11 cellular contexts compared by ENCODE assay signal in genomic region chr10:79156334-79157274, GRCh38.
DNase-seq lines count a peak whose midpoint lies in the region; ATAC-seq and TF ChIP-seq lines count a peak whose summit lies in the region.
"Had no signal": no experiment of that assay in that cellular context is flagged by ENCODE, and none has a peak within 500 bp of the region (broad histone marks: within the 10 kb centered on the region; RNA-seq: fewer than 3 reads in every experiment).

No MANE protein-coding gene starts in this region.

- intact Hi-C loops in left lung (cut with DNase I) (no loop called here), spleen (cut with DNase I; ENCODE audit: low total_unique reads) (no loop called here)
- intact Hi-C loops in activated T-helper 2 cell treated with anti-CD3 and anti-CD28 coated beads, Interferon-gamma antibody, Interleukin-2, Interleukin-4, amounts not matched to agents 10 μg/mL and 5 μg/mL and 100 μg/mL, durations not matched to agents 14 hours and 24 hours and 36 hours (cut with micrococcal nuclease): no loop called here
- intact Hi-C loops in activated CD4-positive, alpha-beta T cell treated with anti-CD3 and anti-CD28 coated beads, Interleukin-2, amount 10 ng/mL, durations not matched to agents 24 days and 14 days (cut with micrococcal nuclease): no loop called here

- peak overlapping the region; percentile 90 for H3K27ac Mint-ChIP-seq in GM23338
- H3K27ac Mint-ChIP-seq in activated T-helper 17 cell treated with anti-CD3 and anti-CD28 coated beads, Interleukin-2, amount 50 U/mL, for 72 hours: peak overlapping the region; percentile 43
- no peak overlapping the region for H3K27ac Mint-ChIP-seq in activated CD4-positive, alpha-beta memory T cell treated with anti-CD3 and anti-CD28 coated beads, Interleukin-2, amount 10 ng/mL, durations not matched to agents 7 days and 5 days
- no peak overlapping the region for H3K27ac Mint-ChIP-seq in activated T-helper 2 cell treated with anti-CD3 and anti-CD28 coated beads, Interferon-gamma antibody, Interleukin-2, Interleukin-4, amounts not matched to agents 10 μg/mL and 5 μg/mL and 100 μg/mL, durations not matched to agents 14 hours and 24 hours and 36 hours
- H3K27ac Mint-ChIP-seq in activated CD8-positive, alpha-beta memory T cell treated with anti-CD3 and anti-CD28 coated beads, Interleukin-2, amount 10 ng/mL, durations not matched to agents 7 days and 5 days: no peak overlapping the region
- no peak overlapping the region for H3K27ac Mint-ChIP-seq in activated CD4-positive, alpha-beta T cell treated with anti-CD3 and anti-CD28 coated beads, Interleukin-2, amount 10 ng/mL, durations not matched to agents 24 days and 14 days
- H3K27ac Mint-ChIP-seq: T-helper 2 cell treated with Interferon-gamma antibody and Interleukin-4, amounts not matched to agents 5 μg/mL and 100 μg/mL, for 36 hours had no signal

- H3K9me3 ChIP-seq in left lung: no peaks in the 10 kb centered on the region
- H3K9me3 ChIP-seq in spleen: no peaks in the 10 kb centered on the region

- DNase-seq in GM23338 (ENCODE audit: low spot score) (no peak), left lung (no peak), spleen (no peak)
- DNase-seq in activated CD4-positive, alpha-beta memory T cell treated with anti-CD3 and anti-CD28 coated beads, Interleukin-2, amount 10 ng/mL, durations not matched to agents 7 days and 5 days: no peak
- no peak for DNase-seq in activated T-helper 2 cell treated with anti-CD3 and anti-CD28 coated beads, Interferon-gamma antibody, Interleukin-2, Interleukin-4, amounts not matched to agents 10 μg/mL and 5 μg/mL and 100 μg/mL, durations not matched to agents 14 hours and 24 hours and 36 hours (ENCODE audit: low spot score)
- DNase-seq in activated CD8-positive, alpha-beta memory T cell treated with anti-CD3 and anti-CD28 coated beads, Interleukin-2, amount 10 ng/mL, durations not matched to agents 7 days and 5 days: no peak
- no peak for DNase-seq in activated CD4-positive, alpha-beta T cell treated with anti-CD3 and anti-CD28 coated beads, Interleukin-2, amount 10 ng/mL, durations not matched to agents 24 days and 14 days
- DNase-seq: activated T-cell treated with anti-CD3 and anti-CD28 coated beads, Interleukin-2, amount 50 U/mL, for 1 hour had no signal

- TF ChIP-seq POLR2A in spleen (IDR thresholded peaks at IDR 0.05): no peak

- no peaks in the 10 kb centered on the region for H3K36me3 Mint-ChIP-seq in GM23338 (ENCODE audit: low read depth)
- H3K36me3 Mint-ChIP-seq in activated T-helper 17 cell treated with anti-CD3 and anti-CD28 coated beads, Interleukin-2, amount 50 U/mL, for 72 hours (ENCODE audit: low read depth): no peaks in the 10 kb centered on the region
- no peaks in the 10 kb centered on the region for H3K36me3 Mint-ChIP-seq in activated CD4-positive, alpha-beta memory T cell treated with anti-CD3 and anti-CD28 coated beads, Interleukin-2, amount 10 ng/mL, durations not matched to agents 7 days and 5 days (ENCODE audit: low read depth)
- no peaks in the 10 kb centered on the region for H3K36me3 Mint-ChIP-seq in activated T-helper 2 cell treated with anti-CD3 and anti-CD28 coated beads, Interferon-gamma antibody, Interleukin-2, Interleukin-4, amounts not matched to agents 10 μg/mL and 5 μg/mL and 100 μg/mL, durations not matched to agents 14 hours and 24 hours and 36 hours (ENCODE audit: low read depth)
- H3K36me3 Mint-ChIP-seq in activated CD8-positive, alpha-beta memory T cell treated with anti-CD3 and anti-CD28 coated beads, Interleukin-2, amount 10 ng/mL, durations not matched to agents 7 days and 5 days: no peaks in the 10 kb centered on the region
- H3K36me3 Mint-ChIP-seq in activated CD4-positive, alpha-beta T cell treated with anti-CD3 and anti-CD28 coated beads, Interleukin-2, amount 10 ng/mL, durations not matched to agents 24 days and 14 days (ENCODE audit: low read depth): no peaks in the 10 kb centered on the region

- H3K4me1 Mint-ChIP-seq in GM23338: peaks cover 59% of the 10 kb centered on the region
- H3K4me1 Mint-ChIP-seq in activated T-helper 17 cell treated with anti-CD3 and anti-CD28 coated beads, Interleukin-2, amount 50 U/mL, for 72 hours: no peaks in the 10 kb centered on the region
- peaks cover 2% of the 10 kb centered on the region for H3K4me1 Mint-ChIP-seq in activated CD4-positive, alpha-beta memory T cell treated with anti-CD3 and anti-CD28 coated beads, Interleukin-2, amount 10 ng/mL, durations not matched to agents 7 days and 5 days
- H3K4me1 Mint-ChIP-seq in activated T-helper 2 cell treated with anti-CD3 and anti-CD28 coated beads, Interferon-gamma antibody, Interleukin-2, Interleukin-4, amounts not matched to agents 10 μg/mL and 5 μg/mL and 100 μg/mL, durations not matched to agents 14 hours and 24 hours and 36 hours (ENCODE audit: low read depth): no peaks in the 10 kb centered on the region
- H3K4me1 Mint-ChIP-seq in activated CD8-positive, alpha-beta memory T cell treated with anti-CD3 and anti-CD28 coated beads, Interleukin-2, amount 10 ng/mL, durations not matched to agents 7 days and 5 days: no peaks in the 10 kb centered on the region
- H3K4me1 Mint-ChIP-seq in activated CD4-positive, alpha-beta T cell treated with anti-CD3 and anti-CD28 coated beads, Interleukin-2, amount 10 ng/mL, durations not matched to agents 24 days and 14 days: peaks cover 2% of the 10 kb centered on the region

- POLR2A ChIA-PET in activated CD4-positive, alpha-beta memory T cell treated with anti-CD3 and anti-CD28 coated beads, Interleukin-2, amount 10 ng/mL, durations not matched to agents 7 days and 5 days (lab: Charles Lee): no interaction called here

- no peaks in the 10 kb centered on the region for H3K27me3 ChIP-seq in GM23338 (ENCODE audit: insufficient read depth)
- no peaks in the 10 kb centered on the region for H3K27me3 ChIP-seq in left lung
- H3K27me3 ChIP-seq in spleen (replicated peaks in 1 of 7): no peaks in the 10 kb centered on the region

- CTCF ChIA-PET in activated CD4-positive, alpha-beta memory T cell treated with anti-CD3 and anti-CD28 coated beads, Interleukin-2, amount 10 ng/mL, durations not matched to agents 7 days and 5 days (lab: Charles Lee): no interaction called here
- CTCF ChIA-PET in activated CD8-positive, alpha-beta memory T cell treated with anti-CD3 and anti-CD28 coated beads, Interleukin-2, amount 10 ng/mL, durations not matched to agents 7 days and 5 days (lab: Charles Lee): no interaction called here

- peaks cover 32% of the 10 kb centered on the region for H3K79me2 ChIP-seq in GM23338 (replicated peaks; ENCODE audit: insufficient read depth)

- H3K27me3 Mint-ChIP-seq in GM23338 (ENCODE audit: insufficient read depth, low read depth, poor library complexity): peaks cover 21% of the 10 kb centered on the region
- no peaks in the 10 kb centered on the region for H3K27me3 Mint-ChIP-seq in activated T-helper 17 cell treated with anti-CD3 and anti-CD28 coated beads, Interleukin-2, amount 50 U/mL, for 72 hours
- H3K27me3 Mint-ChIP-seq in activated CD4-positive, alpha-beta memory T cell treated with anti-CD3 and anti-CD28 coated beads, Interleukin-2, amount 10 ng/mL, durations not matched to agents 7 days and 5 days: no peaks in the 10 kb centered on the region
- no peaks in the 10 kb centered on the region for H3K27me3 Mint-ChIP-seq in activated T-helper 2 cell treated with anti-CD3 and anti-CD28 coated beads, Interferon-gamma antibody, Interleukin-2, Interleukin-4, amounts not matched to agents 10 μg/mL and 5 μg/mL and 100 μg/mL, durations not matched to agents 14 hours and 24 hours and 36 hours (ENCODE audit: low read depth)
- no peaks in the 10 kb centered on the region for H3K27me3 Mint-ChIP-seq in activated CD8-positive, alpha-beta memory T cell treated with anti-CD3 and anti-CD28 coated beads, Interleukin-2, amount 10 ng/mL, durations not matched to agents 7 days and 5 days
- no peaks in the 10 kb centered on the region for H3K27me3 Mint-ChIP-seq in activated CD4-positive, alpha-beta T cell treated with anti-CD3 and anti-CD28 coated beads, Interleukin-2, amount 10 ng/mL, durations not matched to agents 24 days and 14 days

- peak; percentile 2 for ATAC-seq in GM23338
- ATAC-seq in activated T-helper 17 cell treated with anti-CD3 and anti-CD28 coated beads, Interleukin-2, amount 50 U/mL, for 72 hours (replicated peaks): no peak
- no peak for ATAC-seq in left lung
- ATAC-seq in activated CD8-positive, alpha-beta memory T cell treated with anti-CD3 and anti-CD28 coated beads, Interleukin-2, amount 10 ng/mL, durations not matched to agents 7 days and 5 days: no peak

- TF ChIP-seq CTCF in GM23338 (conservative IDR thresholded peaks at IDR 0.05; ENCODE audit: low read depth in 2 of 2) (no peak), left lung (IDR thresholded peaks at IDR 0.05) (no peak), spleen (IDR thresholded peaks at IDR 0.05 in 8 of 11, conservative IDR thresholded peaks at IDR 0.05 in 3 of 11) (no peak)

- no peaks in the 10 kb centered on the region for H3K9me3 Mint-ChIP-seq in GM23338
- H3K9me3 Mint-ChIP-seq in activated T-helper 17 cell treated with anti-CD3 and anti-CD28 coated beads, Interleukin-2, amount 50 U/mL, for 72 hours: no peaks in the 10 kb centered on the region
- H3K9me3 Mint-ChIP-seq in activated CD4-positive, alpha-beta memory T cell treated with anti-CD3 and anti-CD28 coated beads, Interleukin-2, amount 10 ng/mL, durations not matched to agents 7 days and 5 days: no peaks in the 10 kb centered on the region
- H3K9me3 Mint-ChIP-seq in activated T-helper 2 cell treated with anti-CD3 and anti-CD28 coated beads, Interferon-gamma antibody, Interleukin-2, Interleukin-4, amounts not matched to agents 10 μg/mL and 5 μg/mL and 100 μg/mL, durations not matched to agents 14 hours and 24 hours and 36 hours: no peaks in the 10 kb centered on the region
- no peaks in the 10 kb centered on the region for H3K9me3 Mint-ChIP-seq in activated CD8-positive, alpha-beta memory T cell treated with anti-CD3 and anti-CD28 coated beads, Interleukin-2, amount 10 ng/mL, durations not matched to agents 7 days and 5 days (ENCODE audit: low read depth)
- H3K9me3 Mint-ChIP-seq in activated CD4-positive, alpha-beta T cell treated with anti-CD3 and anti-CD28 coated beads, Interleukin-2, amount 10 ng/mL, durations not matched to agents 24 days and 14 days: no peaks in the 10 kb centered on the region
- H3K9me3 Mint-ChIP-seq: T-helper 2 cell treated with Interferon-gamma antibody and Interleukin-4, amounts not matched to agents 5 μg/mL and 100 μg/mL, for 36 hours had no signal

- H3K4me2 ChIP-seq in GM23338: peak overlapping the region; percentile 9

- H3K36me3 ChIP-seq in GM23338 (ENCODE audit: insufficient read depth): no peaks in the 10 kb centered on the region
- H3K36me3 ChIP-seq in left lung: no peaks in the 10 kb centered on the region
- no peaks in the 10 kb centered on the region for H3K36me3 ChIP-seq in spleen

- H3K4me3 Mint-ChIP-seq in GM23338: peak overlapping the region; percentile 9; the same call in 1 of the 3 replicates
- no peak overlapping the region for H3K4me3 Mint-ChIP-seq in activated T-helper 17 cell treated with anti-CD3 and anti-CD28 coated beads, Interleukin-2, amount 50 U/mL, for 72 hours
- no peak overlapping the region for H3K4me3 Mint-ChIP-seq in activated CD4-positive, alpha-beta memory T cell treated with anti-CD3 and anti-CD28 coated beads, Interleukin-2, amount 10 ng/mL, durations not matched to agents 7 days and 5 days
- H3K4me3 Mint-ChIP-seq in activated T-helper 2 cell treated with anti-CD3 and anti-CD28 coated beads, Interferon-gamma antibody, Interleukin-2, Interleukin-4, amounts not matched to agents 10 μg/mL and 5 μg/mL and 100 μg/mL, durations not matched to agents 14 hours and 24 hours and 36 hours (ENCODE audit: low read depth): no peak overlapping the region
- H3K4me3 Mint-ChIP-seq in activated CD8-positive, alpha-beta memory T cell treated with anti-CD3 and anti-CD28 coated beads, Interleukin-2, amount 10 ng/mL, durations not matched to agents 7 days and 5 days: no peak overlapping the region
- no peak overlapping the region for H3K4me3 Mint-ChIP-seq in activated CD4-positive, alpha-beta T cell treated with anti-CD3 and anti-CD28 coated beads, Interleukin-2, amount 10 ng/mL, durations not matched to agents 24 days and 14 days
- H3K4me3 Mint-ChIP-seq: T-helper 2 cell treated with Interferon-gamma antibody and Interleukin-4, amounts not matched to agents 5 μg/mL and 100 μg/mL, for 36 hours had no signal

- no peak overlapping the region for H3K4me3 ChIP-seq in GM23338
- no peak overlapping the region for H3K4me3 ChIP-seq in left lung
- no peak overlapping the region for H3K4me3 ChIP-seq in spleen

- peaks cover 32% of the 10 kb centered on the region for H3K4me1 ChIP-seq in GM23338 (ENCODE audit: insufficient read depth)
- H3K4me1 ChIP-seq in left lung: peaks cover 44 to 93% of the 10 kb centered on the region in 2 donors
- H3K4me1 ChIP-seq in spleen: peaks cover 24 to 100% (median 76%) of the 10 kb centered on the region in 6 donors
- H3K4me1 ChIP-seq: parathyroid adenoma had no signal

- no peaks in the 10 kb centered on the region for H3K9me2 ChIP-seq in GM23338 (ENCODE audit: insufficient read depth)

- H3K27ac ChIP-seq in GM23338 (ENCODE audit: low read depth) (peak overlapping the region; percentile 72), left lung (peak overlapping the region; percentile 70 to 81), spleen (peak overlapping the region; percentile 13 to 95 (median 88))
- H3K27ac ChIP-seq: parathyroid adenoma had no signal

- H4K20me1 ChIP-seq in GM23338 (replicated peaks; ENCODE audit: insufficient read depth): no peaks in the 10 kb centered on the region

- no peaks in the 10 kb centered on the region for H3F3A ChIP-seq in GM23338 (replicated peaks; ENCODE audit: low read depth)

- no peak overlapping the region for H2AFZ ChIP-seq in GM23338
- H2AFZ ChIP-seq: parathyroid adenoma had no signal

- WGBS in spleen, 5 donors: 75 to 84% (median 78%) methylated on average over 21 to 22 of the region's 22 CpGs

Comparison
In these comparisons a context has a peak if more than half of its experiments do, and no peak if none do; other contexts are left out.
1. H3K27ac Mint-ChIP-seq: peak in GM23338 (single experiment) and activated T-helper 17 cell treated with anti-CD3 and anti-CD28 coated beads, Interleukin-2, amount 50 U/mL, for 72 hours (single experiment); none in activated CD4-positive, alpha-beta memory T cell treated with anti-CD3 and anti-CD28 coated beads, Interleukin-2, amount 10 ng/mL, durations not matched to agents 7 days and 5 days (single experiment), activated T-helper 2 cell treated with anti-CD3 and anti-CD28 coated beads, Interferon-gamma antibody, Interleukin-2, Interleukin-4, amounts not matched to agents 10 μg/mL and 5 μg/mL and 100 μg/mL, durations not matched to agents 14 hours and 24 hours and 36 hours (single experiment), activated CD8-positive, alpha-beta memory T cell treated with anti-CD3 and anti-CD28 coated beads, Interleukin-2, amount 10 ng/mL, durations not matched to agents 7 days and 5 days (single experiment) and activated CD4-positive, alpha-beta T cell treated with anti-CD3 and anti-CD28 coated beads, Interleukin-2, amount 10 ng/mL, durations not matched to agents 24 days and 14 days (single experiment).
2. Peak in every context shown above with its lines, with median percentiles within 50 percentile points of each other: H3K27ac ChIP-seq.